Comparison of ENCODE assay signal across 10 cellular contexts in the genomic region with DNA sequence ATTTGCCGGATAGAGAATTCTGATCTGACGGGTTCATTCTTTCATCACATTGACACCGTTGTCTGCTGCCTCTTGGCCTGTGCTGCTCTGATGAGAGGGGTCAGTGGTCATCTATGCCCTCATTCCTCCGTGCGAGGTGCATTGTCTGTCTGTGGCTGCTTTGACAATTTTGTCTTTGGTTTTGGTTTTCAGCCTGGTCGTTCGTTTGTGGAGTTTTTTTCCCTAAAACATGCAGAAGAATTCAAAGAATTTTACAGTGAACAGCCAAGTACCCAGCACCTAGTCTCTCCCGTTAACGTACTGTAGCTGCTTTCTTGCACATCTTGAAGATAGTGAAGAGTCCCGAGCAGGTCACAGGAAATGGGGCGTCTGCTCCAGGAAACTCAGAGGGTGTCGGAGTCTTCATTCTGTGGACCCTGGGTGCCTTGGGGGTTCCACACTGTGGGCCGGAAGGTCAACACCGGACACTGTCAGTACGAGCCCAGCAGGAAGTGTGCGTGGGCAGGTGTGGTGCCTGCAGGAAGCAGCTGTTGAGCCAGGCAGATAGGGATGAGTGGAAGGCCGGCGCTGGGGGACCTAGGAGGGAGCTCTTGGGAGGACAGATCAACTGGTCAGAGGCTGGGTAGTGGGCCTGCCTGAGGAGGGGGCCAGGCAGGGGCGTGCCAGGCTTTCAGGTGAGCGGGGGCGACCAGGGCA.
"Had no signal": no experiment of that assay in that cellular context is flagged by ENCODE, and none has a peak within 500 bp of the region (broad histone marks: within the 10 kb centered on the region; RNA-seq: fewer than 3 reads in every experiment).

No MANE protein-coding gene starts in this region.

- H3K9me3 Mint-ChIP-seq: T-helper 1 cell treated with Interleukin-12 subunit alpha and Interleukin-12 subunit beta and Interleukin-4 antibody, amounts not matched to agents 30 μg/mL and 1 μg/mL, for 36 hours had no signal

- H3K4me1 ChIP-seq: ascending aorta, tibial artery had no signal

- DNase-seq: activated CD4-positive, alpha-beta T cell treated with anti-CD3 and anti-CD28 coated beads, Interleukin-2, amount 50 U/mL, for 48 hours; activated gamma-delta T cell treated with Interleukin-2 at 50 U/mL for 16 hours; activated T-cell treated with anti-CD3 and anti-CD28 coated beads, Interleukin-2, amount 50 U/mL, for 48 hours; mesendoderm; small intestine; tibial artery had no signal

- H3K4me3 ChIP-seq: ascending aorta, cardiac muscle cell, coronary artery, tibial artery had no signal

- H3K9me3 ChIP-seq: ascending aorta, tibial artery had no signal

- H3K27ac Mint-ChIP-seq: T-helper 1 cell treated with Interleukin-12 subunit alpha and Interleukin-12 subunit beta and Interleukin-4 antibody, amounts not matched to agents 30 μg/mL and 1 μg/mL, for 36 hours had no signal

- H3K4me3 Mint-ChIP-seq: T-helper 1 cell treated with Interleukin-12 subunit alpha and Interleukin-12 subunit beta and Interleukin-4 antibody, amounts not matched to agents 30 μg/mL and 1 μg/mL, for 36 hours had no signal

- H3K27ac ChIP-seq: ascending aorta, cardiac muscle cell, coronary artery, tibial artery had no signal

- H3K27me3 ChIP-seq: ascending aorta, cardiac muscle cell, tibial artery had no signal
